1 cellular context compared by ENCODE assay signal in the genomic region with DNA sequence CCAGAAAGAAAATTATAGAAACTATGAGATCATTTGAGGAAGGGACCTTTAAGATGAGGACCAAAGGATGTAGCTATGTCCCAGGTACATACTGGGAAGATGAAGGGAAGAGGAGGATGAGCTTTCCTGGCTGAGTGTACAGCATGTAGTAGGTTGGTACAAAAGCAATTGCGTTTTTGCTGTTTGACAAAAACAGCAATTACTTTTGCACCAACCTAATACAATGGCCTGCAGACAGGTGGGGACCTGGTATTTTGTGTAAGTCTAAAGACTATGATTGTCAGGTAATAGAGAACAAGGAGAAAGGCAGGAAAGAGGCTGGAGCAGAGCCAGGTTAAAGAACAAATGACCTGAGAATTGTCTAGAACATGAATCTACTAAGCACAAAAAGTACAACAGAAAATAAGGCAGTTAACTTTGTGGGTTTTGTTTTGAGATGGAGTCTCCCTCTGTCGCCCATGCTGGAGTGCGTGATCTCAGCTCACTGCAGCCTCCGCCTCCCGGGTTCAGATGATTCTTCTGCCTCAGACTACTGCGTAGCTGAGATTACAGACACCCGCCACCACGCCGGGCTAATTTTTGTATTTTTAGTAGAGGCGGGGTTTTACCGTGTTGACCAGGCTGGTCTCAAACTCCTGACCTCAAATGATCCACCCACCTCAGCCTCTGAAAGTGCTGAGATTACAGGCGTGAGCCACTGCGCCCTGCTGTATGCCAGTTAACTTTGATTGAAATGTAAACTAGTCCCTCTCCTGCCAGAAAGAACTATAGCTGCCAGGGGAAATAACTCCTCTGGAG.
TF ChIP-seq lines count a peak whose summit lies in the region.

No MANE protein-coding gene starts in this region.

TF ChIP-seq in HEK293, 187 proteins besides CTCF, POLR2A, EP300 and RAD21:
- peak; percentile 54; the same call in 1 of the 2 replicates for TF ChIP-seq KLF1 (tag by site-specific recombination; IDR thresholded peaks at IDR 0.05)
- no peak for TF ChIP-seq ZNF658 (tag by site-specific recombination; IDR thresholded peaks at IDR 0.05)
- TF ChIP-seq, protein P1, sequence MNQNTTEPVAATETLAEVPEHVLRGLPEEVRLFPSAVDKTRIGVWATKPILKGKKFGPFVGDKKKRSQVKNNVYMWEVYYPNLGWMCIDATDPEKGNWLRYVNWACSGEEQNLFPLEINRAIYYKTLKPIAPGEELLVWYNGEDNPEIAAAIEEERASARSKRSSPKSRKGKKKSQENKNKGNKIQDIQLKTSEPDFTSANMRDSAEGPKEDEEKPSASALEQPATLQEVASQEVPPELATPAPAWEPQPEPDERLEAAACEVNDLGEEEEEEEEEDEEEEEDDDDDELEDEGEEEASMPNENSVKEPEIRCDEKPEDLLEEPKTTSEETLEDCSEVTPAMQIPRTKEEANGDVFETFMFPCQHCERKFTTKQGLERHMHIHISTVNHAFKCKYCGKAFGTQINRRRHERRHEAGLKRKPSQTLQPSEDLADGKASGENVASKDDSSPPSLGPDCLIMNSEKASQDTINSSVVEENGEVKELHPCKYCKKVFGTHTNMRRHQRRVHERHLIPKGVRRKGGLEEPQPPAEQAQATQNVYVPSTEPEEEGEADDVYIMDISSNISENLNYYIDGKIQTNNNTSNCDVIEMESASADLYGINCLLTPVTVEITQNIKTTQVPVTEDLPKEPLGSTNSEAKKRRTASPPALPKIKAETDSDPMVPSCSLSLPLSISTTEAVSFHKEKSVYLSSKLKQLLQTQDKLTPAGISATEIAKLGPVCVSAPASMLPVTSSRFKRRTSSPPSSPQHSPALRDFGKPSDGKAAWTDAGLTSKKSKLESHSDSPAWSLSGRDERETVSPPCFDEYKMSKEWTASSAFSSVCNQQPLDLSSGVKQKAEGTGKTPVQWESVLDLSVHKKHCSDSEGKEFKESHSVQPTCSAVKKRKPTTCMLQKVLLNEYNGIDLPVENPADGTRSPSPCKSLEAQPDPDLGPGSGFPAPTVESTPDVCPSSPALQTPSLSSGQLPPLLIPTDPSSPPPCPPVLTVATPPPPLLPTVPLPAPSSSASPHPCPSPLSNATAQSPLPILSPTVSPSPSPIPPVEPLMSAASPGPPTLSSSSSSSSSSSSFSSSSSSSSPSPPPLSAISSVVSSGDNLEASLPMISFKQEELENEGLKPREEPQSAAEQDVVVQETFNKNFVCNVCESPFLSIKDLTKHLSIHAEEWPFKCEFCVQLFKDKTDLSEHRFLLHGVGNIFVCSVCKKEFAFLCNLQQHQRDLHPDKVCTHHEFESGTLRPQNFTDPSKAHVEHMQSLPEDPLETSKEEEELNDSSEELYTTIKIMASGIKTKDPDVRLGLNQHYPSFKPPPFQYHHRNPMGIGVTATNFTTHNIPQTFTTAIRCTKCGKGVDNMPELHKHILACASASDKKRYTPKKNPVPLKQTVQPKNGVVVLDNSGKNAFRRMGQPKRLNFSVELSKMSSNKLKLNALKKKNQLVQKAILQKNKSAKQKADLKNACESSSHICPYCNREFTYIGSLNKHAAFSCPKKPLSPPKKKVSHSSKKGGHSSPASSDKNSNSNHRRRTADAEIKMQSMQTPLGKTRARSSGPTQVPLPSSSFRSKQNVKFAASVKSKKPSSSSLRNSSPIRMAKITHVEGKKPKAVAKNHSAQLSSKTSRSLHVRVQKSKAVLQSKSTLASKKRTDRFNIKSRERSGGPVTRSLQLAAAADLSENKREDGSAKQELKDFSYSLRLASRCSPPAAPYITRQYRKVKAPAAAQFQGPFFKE (tag by site-specific recombination; IDR thresholded peaks at IDR 0.05; ENCODE audit: borderline replicate concordance) = no peak
- TF ChIP-seq SP7 (tag by site-specific recombination; IDR thresholded peaks at IDR 0.05) = no peak
- no peak for TF ChIP-seq REPIN1 (tag by site-specific recombination; IDR thresholded peaks at IDR 0.05; ENCODE audit: low read depth)
- peak; percentile 42 for TF ChIP-seq ZNF335 (tag by site-specific recombination; conservative IDR thresholded peaks at IDR 0.05)
- TF ChIP-seq ZNF391 (tag by site-specific recombination; IDR thresholded peaks at IDR 0.05; ENCODE audit: borderline replicate concordance, low read depth) = no peak
TF ChIP-seq in HEK293: peak in this region for 2.
